ENCODE assay signal across 12 cellular contexts in the genomic region with DNA sequence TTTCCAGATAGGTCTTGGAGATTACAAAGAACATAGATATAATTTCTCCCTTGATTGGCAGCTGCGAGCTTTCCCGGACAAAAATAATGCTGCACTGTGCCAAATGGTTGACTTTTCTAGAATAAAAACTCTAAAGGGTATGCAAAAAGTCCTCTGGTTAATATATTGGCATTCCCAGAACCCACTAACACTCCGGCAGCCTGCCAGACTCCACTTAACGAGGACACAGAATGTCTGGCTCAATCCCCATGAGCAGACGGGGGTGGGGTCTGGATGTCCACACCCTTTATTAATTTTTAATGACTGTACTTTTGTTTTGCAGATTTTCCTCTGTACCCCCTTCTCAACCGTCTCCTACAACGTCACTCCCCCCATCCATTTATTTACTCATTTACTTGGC. TPM values are rescaled to one million over a fixed set of nuclear protein-coding genes. Genes with fewer than 3 reads are reported as not detected.
A peak's percentile ranks its signal among the peaks of the same experiment; 100 is the strongest.
DNase-seq lines count a peak whose midpoint lies in the region; FAIRE-seq and TF ChIP-seq lines count a peak whose summit lies in the region.
"Had no signal": no experiment of that assay in that cellular context is flagged by ENCODE, and none has a peak within 500 bp of the region (broad histone marks: within the 10 kb centered on the region; RNA-seq: fewer than 3 reads in every experiment).

No MANE protein-coding gene starts in this region.

- H2BK12ac ChIP-seq in mesenchymal stem cell (ENCODE audit: low read length in 2 of 2): no peak overlapping the region

- peak overlapping the region; percentile 18 to 90 (median 58) for H3K27ac Mint-ChIP-seq in brain
- H3K27ac Mint-ChIP-seq: activated CD4-positive, alpha-beta T cell treated with anti-CD3 and anti-CD28 coated beads, Interleukin-2, amount 10 ng/mL, durations not matched to agents 7 days and 5 days; stimulated activated naive B cell treated with anti-CD40 and anti-IgM and Interleukin-4, amounts not matched to agents 10 μg/mL and 1 μg/mL and 100 μg/mL, for 72 hours had no signal

- H2AFZ ChIP-seq in mesenchymal stem cell (ENCODE audit: low read depth, low read length): no peak overlapping the region

- no peak overlapping the region for H3K18ac ChIP-seq in mesenchymal stem cell (ENCODE audit: low read depth in 1 of 2, low read length in 2 of 2)

- no peaks in the 10 kb centered on the region for H3K9me3 ChIP-seq in mesenchymal stem cell (ENCODE audit: control insufficient read depth, low read length)

- no peak overlapping the region for H2BK5ac ChIP-seq in mesenchymal stem cell (ENCODE audit: low read depth, low read length, poor library complexity, severe bottlenecking)

- no peak overlapping the region for H3K14ac ChIP-seq in mesenchymal stem cell (ENCODE audit: low read length in 2 of 2)

- peaks cover 22% of the 10 kb centered on the region for H3K4me1 ChIP-seq in mesenchymal stem cell (ENCODE audit: control insufficient read depth, insufficient read depth, low read depth, low read length)

- no peak for TF ChIP-seq POLR2A in GM12891 (IDR thresholded peaks at IDR 0.05; ENCODE audit: low read depth, low read length)

- H3K4me3 Mint-ChIP-seq in brain: peak overlapping the region; percentile 33 to 89 (median 79)
- H3K4me3 Mint-ChIP-seq: activated CD4-positive, alpha-beta T cell treated with anti-CD3 and anti-CD28 coated beads, Interleukin-2, amount 10 ng/mL, durations not matched to agents 7 days and 5 days; stimulated activated naive B cell treated with anti-CD40 and anti-IgM and Interleukin-4, amounts not matched to agents 10 μg/mL and 1 μg/mL and 100 μg/mL, for 72 hours had no signal

- peak overlapping the region; percentile 27 for H3K9ac ChIP-seq in mesenchymal stem cell (ENCODE audit: low read length)

- H3K9me3 Mint-ChIP-seq in brain: no peaks in the 10 kb centered on the region
- H3K9me3 Mint-ChIP-seq: activated CD4-positive, alpha-beta T cell treated with anti-CD3 and anti-CD28 coated beads, Interleukin-2, amount 10 ng/mL, durations not matched to agents 7 days and 5 days; stimulated activated naive B cell treated with anti-CD40 and anti-IgM and Interleukin-4, amounts not matched to agents 10 μg/mL and 1 μg/mL and 100 μg/mL, for 72 hours had no signal

- H3K27me3 Mint-ChIP-seq in brain: peaks cover 13% of the 10 kb centered on the region

- peaks cover 57% of the 10 kb centered on the region for H3K4me1 Mint-ChIP-seq in brain

- peaks cover 0 to 3% of the 10 kb centered on the region in 2 experiments for H3K36me3 ChIP-seq in mesenchymal stem cell (ENCODE audit: control insufficient read depth in 1 of 2, insufficient read depth in 2 of 2, low read depth in 1 of 2, low read length in 2 of 2)
- H3K36me3 ChIP-seq: brain microvascular endothelial cell had no signal

- H3K27ac ChIP-seq in mesenchymal stem cell (ENCODE audit: low read length, poor library complexity, severe bottlenecking): no peak overlapping the region
- H3K27ac ChIP-seq: brain microvascular endothelial cell had no signal

- no peak for TF ChIP-seq CTCF in brain (conservative IDR thresholded peaks at IDR 0.05)

- FAIRE-seq in urothelium cell line (lab: Jason Lieb, UNC): no peak
- no peak for FAIRE-seq in GM12891 (lab: Jason Lieb, UNC)

- no peak overlapping the region for H2AK5ac ChIP-seq in mesenchymal stem cell (ENCODE audit: low read length, severe bottlenecking)

- H3K79me1 ChIP-seq in mesenchymal stem cell (replicated peaks; ENCODE audit: low read length, poor library complexity, severe bottlenecking): no peaks in the 10 kb centered on the region

- no peaks in the 10 kb centered on the region for H3K36me3 Mint-ChIP-seq in brain
- H3K36me3 Mint-ChIP-seq: stimulated activated naive B cell treated with anti-CD40 and anti-IgM and Interleukin-4, amounts not matched to agents 10 μg/mL and 1 μg/mL and 100 μg/mL, for 72 hours had no signal

- no peak overlapping the region for H3K4me2 ChIP-seq in mesenchymal stem cell (ENCODE audit: low read length, poor library complexity, severe bottlenecking)

- DNase-seq in NCI-H524 (lab: John Stamatoyannopoulos, UW): peak; percentile 10 to 59
- no peak for DNase-seq in NCI-H524 treated with DMSO at 0.1 percent for 48 hours (lab: John Stamatoyannopoulos, UW)
- peak; percentile 20 for DNase-seq in mesenchymal stem cell
- DNase-seq in urothelium cell line (ENCODE audit: low spot score): peak; percentile 75
- DNase-seq in HT-29 (ENCODE audit: low spot score): no peak
- DNase-seq in retina: no peak
- DNase-seq in GM12891 (ENCODE audit: insufficient read length, low spot score): no peak
- DNase-seq: activated CD4-positive, alpha-beta T cell treated with anti-CD3 and anti-CD28 coated beads, Interleukin-2, amount 10 ng/mL, durations not matched to agents 7 days and 5 days; brain microvascular endothelial cell; stimulated activated naive B cell treated with anti-CD40 and anti-IgM and Interleukin-4, amounts not matched to agents 10 μg/mL and 1 μg/mL and 100 μg/mL, for 72 hours had no signal

- no peak overlapping the region for H3K23ac ChIP-seq in mesenchymal stem cell (ENCODE audit: low read length in 2 of 2)

- no peak overlapping the region for H3K4ac ChIP-seq in mesenchymal stem cell (ENCODE audit: low read depth in 1 of 2, low read length in 2 of 2)

- H3K4me3 ChIP-seq in mesenchymal stem cell (ENCODE audit: insufficient read depth in 1 of 2, low read depth in 1 of 2, low read length in 2 of 2): peak overlapping the region in 1 of 2 experiments; percentile 18

- no peak overlapping the region for H2BK120ac ChIP-seq in mesenchymal stem cell (ENCODE audit: low read depth, low read length)

- peaks cover 46 to 57% of the 10 kb centered on the region in 2 experiments for H3K27me3 ChIP-seq in mesenchymal stem cell (ENCODE audit: control insufficient read depth in 1 of 2, insufficient read depth in 1 of 2, low read length in 2 of 2)

- no peak overlapping the region for H4K91ac ChIP-seq in mesenchymal stem cell (ENCODE audit: low read length)

- H2BK15ac ChIP-seq in mesenchymal stem cell (ENCODE audit: low read depth, poor library complexity, severe bottlenecking): no peak overlapping the region

- H4K8ac ChIP-seq in mesenchymal stem cell (ENCODE audit: low read length): no peak overlapping the region

- 53% methylated on average over 5 of the region's 7 CpGs for WGBS in mesenchymal stem cell

TF ChIP-seq in GM12891, 5 proteins besides CTCF, POLR2A, EP300 and RAD21:
- no peak for TF ChIP-seq TAF1 (IDR thresholded peaks at IDR 0.05; ENCODE audit: low read depth, low read length)
- TF ChIP-seq PAX5 (IDR thresholded peaks at IDR 0.05; ENCODE audit: insufficient read depth, low read length, severe bottlenecking): no peak
- no peak for TF ChIP-seq POLR2AphosphoS5 (IDR thresholded peaks at IDR 0.05; ENCODE audit: low read depth, low read length)
- TF ChIP-seq POU2F2 (IDR thresholded peaks at IDR 0.05; ENCODE audit: low read depth, low read length): no peak
- no peak for TF ChIP-seq SPI1 (IDR thresholded peaks at IDR 0.05; ENCODE audit: low read depth, low read length)

RNA-seq across cellular contexts. Expression of a gene that starts 3.3 kb away (rescaled TPM):
- polyA plus RNA-seq in brain (ENCODE audit: insufficient read depth, low read depth, low replicate concordance): 20.2 TPM
- 0.23 TPM for polyA plus RNA-seq in mesenchymal stem cell (2013, experiment 1 of 2)
- polyA plus RNA-seq in mesenchymal stem cell (2013, experiment 2 of 2): 0.41 TPM
- total RNA-seq in HT-29 (2014; rRNA removed; shearing (Covaris generic)): 1.7 and 3.6 TPM in 2 replicates
- polyA plus RNA-seq in GM12891 (2012; ENCODE audit: low read depth, missing spikeins): 31.0 TPM
- total RNA-seq: HT1080 had no signal

Comparison
In these comparisons a context has a peak if more than half of its experiments do, and no peak if none do; other contexts are left out.
1. DNase-seq: peak in NCI-H524 (2 of 2), mesenchymal stem cell (single experiment) and urothelium cell line (single experiment); none in NCI-H524 treated with DMSO at 0.1 percent for 48 hours (single experiment), HT-29 (single experiment), retina (single experiment) and GM12891 (single experiment).